12 cellular contexts compared by ENCODE assay signal in genomic region chr20:9070304-9070703, GRCh38. TPM values are rescaled to one million over a fixed set of nuclear protein-coding genes. Genes with fewer than 3 reads are reported as not detected.
A peak's percentile ranks its signal among the peaks of the same experiment; 100 is the strongest.
DNase-seq lines count a peak whose midpoint lies in the region; ATAC-seq and TF ChIP-seq lines count a peak whose summit lies in the region.
"Had no signal": no experiment of that assay in that cellular context is flagged by ENCODE, and none has a peak within 500 bp of the region (broad histone marks: within the 10 kb centered on the region; RNA-seq: fewer than 3 reads in every experiment).

No MANE protein-coding gene starts in this region.

- H3K36me3 ChIP-seq in right atrium auricular region: no peaks in the 10 kb centered on the region
- no peaks in the 10 kb centered on the region for H3K36me3 ChIP-seq in mammary epithelial cell (ENCODE audit: insufficient read depth, low read length)

- H3K27ac ChIP-seq in right atrium auricular region (peak overlapping the region; percentile 90), mammary epithelial cell (ENCODE audit: insufficient read depth, low read depth, low read length) (no peak overlapping the region)

- H3K9me3 ChIP-seq in right atrium auricular region: no peaks in the 10 kb centered on the region
- no peaks in the 10 kb centered on the region for H3K9me3 ChIP-seq in mammary epithelial cell (replicated peaks; ENCODE audit: insufficient read depth, low read length)

- peak overlapping the region; percentile 86 for H3K4me2 ChIP-seq in mammary epithelial cell (ENCODE audit: insufficient read depth, low read depth, low read length)

- CTCF ChIA-PET in mammary epithelial cell (lab: Charles Lee; ENCODE audit: low non-redundant PET): no interaction called here

- dilution Hi-C loops in mammary epithelial cell (cut with HindIII; ENCODE audit: low sequenced_read_pairs): no loop called here

- H3K79me2 ChIP-seq in mammary epithelial cell (ENCODE audit: insufficient read depth, low read length): peaks cover 25% of the 10 kb centered on the region

- ATAC-seq in left cardiac atrium (no peak), HG02763 (IDR thresholded peaks at IDR 0.05; ENCODE audit: unreplicated experiment) (no peak), GM18519 (IDR thresholded peaks at IDR 0.05; ENCODE audit: low FRiP score, unreplicated experiment) (no peak), GM19395 (IDR thresholded peaks at IDR 0.05; ENCODE audit: unreplicated experiment) (no peak)

- intact Hi-C loops in left cardiac atrium (cut with DNase I) (loop anchor here in 1 of 2 donors (10.0 kb wide), 1 partner anchor 284 kb away; no protein-coding TSS in a partner anchor), mammary epithelial cell (cut with micrococcal nuclease) (no loop called here)

- H3K4me1 ChIP-seq in right atrium auricular region (peaks cover 0 to 32% of the 10 kb centered on the region in 2 donors), mammary epithelial cell (ENCODE audit: insufficient read depth, low read length) (peaks cover 8% of the 10 kb centered on the region)

- no peaks in the 10 kb centered on the region for H4K20me1 ChIP-seq in mammary epithelial cell (ENCODE audit: insufficient read depth, low read length)

- BruUV-seq in mammary epithelial cell (replicated peaks; lab: Mats Ljungman, UMichigan): no TSS peak

- DNase-seq in right atrium auricular region (ENCODE audit: low spot score) (no peak), left cardiac atrium (no peak), mammary epithelial cell (no peak), kidney tubule cell (ENCODE audit: low spot score) (peak; percentile 49), middle frontal gyrus (ENCODE audit: extremely low spot score, low spot score) (no peak)
- DNase-seq: activated CD4-positive, alpha-beta T cell treated with anti-CD3 and anti-CD28 coated beads, Interleukin-2, amount 10 ng/mL, durations not matched to agents 7 days and 5 days; activated naive CD8-positive, alpha-beta T cell treated with anti-CD3 and anti-CD28 coated beads for 36 hours; DMS153; NCI-H2107 had no signal

- H3K9ac ChIP-seq in mammary epithelial cell (ENCODE audit: insufficient read depth, low read length): no peak overlapping the region

- no peak overlapping the region for H2AFZ ChIP-seq in mammary epithelial cell (ENCODE audit: low read depth, low read length)

- H3K27me3 ChIP-seq in right atrium auricular region (no peaks in the 10 kb centered on the region), mammary epithelial cell (ENCODE audit: insufficient read depth, low read length) (no peaks in the 10 kb centered on the region)

- TF ChIP-seq CTCF in right atrium auricular region (IDR thresholded peaks at IDR 0.05) (no peak), mammary epithelial cell (conservative IDR thresholded peaks at IDR 0.05 in 1 of 2, IDR thresholded peaks at IDR 0.05 in 1 of 2; ENCODE audit: extremely low read depth in 1 of 2, insufficient read depth in 1 of 2, low read depth in 1 of 2, low read length in 2 of 2) (no peak)

- H3K4me3 ChIP-seq in right atrium auricular region (no peak overlapping the region), mammary epithelial cell (replicated peaks in 1 of 3; ENCODE audit: insufficient read depth in 1 of 3, low read depth in 2 of 3, low read length in 3 of 3) (no peak overlapping the region)

- 96% methylated on average over 3 of the region's 3 CpGs for WGBS in mammary epithelial cell (ENCODE audit: low coverage, missing lambda C conversion rate)

- in situ Hi-C loops in mammary epithelial cell (cut with MboI; ENCODE audit: low sequenced_read_pairs in 2 of 2): no loop called here

RNA-seq across cellular contexts. Expression of gene PLCB4, which starts 1.4 kb away (rescaled TPM):
- total RNA-seq in right atrium auricular region (10 to 100 TPM; 14.3 to 32.4 TPM), left cardiac atrium (10 to 100 TPM; 29.7 to 33.4 TPM), mammary epithelial cell (1 to 10 TPM in 1 of 2 donors, under 1 TPM in 1; 0.19 to 4.8 TPM)
- polyA plus RNA-seq in mammary epithelial cell: 3.8 TPM
- 7.5 TPM for polyA minus RNA-seq in mammary epithelial cell
- total RNA-seq: activated CD4-positive, alpha-beta T cell treated with anti-CD3 and anti-CD28 coated beads, Interleukin-2, amount 10 ng/mL, durations not matched to agents 7 days and 5 days; activated naive CD8-positive, alpha-beta T cell treated with anti-CD3 and anti-CD28 coated beads for 36 hours had no signal
